ENCODE assay signal across 8 cellular contexts in the genomic region with DNA sequence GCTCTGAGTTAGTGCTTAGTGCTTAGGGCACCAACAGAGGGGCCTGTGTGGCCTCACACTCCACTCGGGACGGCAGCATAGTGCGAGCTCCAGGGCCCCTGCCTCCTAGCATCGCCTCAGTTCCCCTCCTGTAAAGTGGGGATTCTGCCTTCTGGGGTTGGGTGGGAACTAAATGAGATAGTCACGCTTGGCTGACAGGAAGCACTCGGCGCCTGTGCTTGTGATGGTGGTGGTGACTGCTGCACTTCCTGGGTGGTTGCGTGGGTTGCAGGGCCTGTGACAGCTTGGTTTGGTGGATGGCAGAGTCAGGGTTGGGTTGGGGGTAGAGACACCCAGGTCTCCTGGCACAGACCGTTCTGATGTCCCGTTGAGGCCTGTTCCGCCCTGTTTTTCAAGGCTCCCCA. TPM values are rescaled to one million over a fixed set of nuclear protein-coding genes. Genes with fewer than 3 reads are reported as not detected.
A peak's percentile ranks its signal among the peaks of the same experiment; 100 is the strongest.
DNase-seq lines count a peak whose midpoint lies in the region; ATAC-seq and TF ChIP-seq lines count a peak whose summit lies in the region.

No MANE protein-coding gene starts in this region.

- H3K4me3 ChIP-seq in DOHH2 (ENCODE audit: low read length) (no peak overlapping the region), trophoblast cell (ENCODE audit: low read depth, low read length) (no peak overlapping the region)

- peaks cover 31% of the 10 kb centered on the region for H3K4me1 ChIP-seq in DOHH2 (ENCODE audit: control insufficient read depth, low read length)
- H3K4me1 ChIP-seq in trophoblast cell (ENCODE audit: control insufficient read depth in 1 of 2, insufficient read depth in 2 of 2, low read length in 2 of 2): peaks cover 6% of the 10 kb centered on the region in 2 experiments

- H3K9ac ChIP-seq in trophoblast cell (ENCODE audit: low read length): no peak overlapping the region

- peak overlapping the region; percentile 4 for H3K4ac ChIP-seq in trophoblast cell (ENCODE audit: low read depth, low read length)

- DNase-seq in activated T-cell treated with anti-CD3 and anti-CD28 coated beads for 48 hours (ENCODE audit: low read depth) (peak; percentile 77), trophoblast cell (no peak), NCI-H187 treated with DMSO at 0.1 percent for 48 hours (lab: John Stamatoyannopoulos, UW) (no peak), medulla oblongata (ENCODE audit: extremely low spot score) (no peak), NCI-H1417 (lab: John Stamatoyannopoulos, UW) (no peak), HPDE6-E6E7 (ENCODE audit: extremely low spot score) (no peak)

- no peak overlapping the region for H2BK5ac ChIP-seq in trophoblast cell (ENCODE audit: low read depth, low read length, poor library complexity)

- no peak overlapping the region for H2AFZ ChIP-seq in trophoblast cell (ENCODE audit: insufficient read depth, low read length, poor library complexity)

- no CpG with 5 or more reads among the region's 11 CpGs for WGBS in trophoblast cell (ENCODE audit: extremely low coverage, insufficient coverage, insufficient read length)

- no peak overlapping the region for H4K12ac ChIP-seq in trophoblast cell (ENCODE audit: low read depth, low read length)

- ATAC-seq in HG03045 (IDR thresholded peaks at IDR 0.05; ENCODE audit: unreplicated experiment): peak; percentile 41

- H2BK120ac ChIP-seq in trophoblast cell (ENCODE audit: insufficient read depth, low read length, poor library complexity): no peak overlapping the region

- no peaks in the 10 kb centered on the region for H3K79me2 ChIP-seq in DOHH2 (ENCODE audit: control insufficient read depth, low read length)
- H3K79me2 ChIP-seq in trophoblast cell (ENCODE audit: control insufficient read depth, insufficient read depth, low read length, poor library complexity): peaks cover 1% of the 10 kb centered on the region

- H3K36me3 ChIP-seq in DOHH2 (ENCODE audit: control insufficient read depth, low read length) (no peaks in the 10 kb centered on the region), trophoblast cell (ENCODE audit: control insufficient read depth in 1 of 2, insufficient read depth in 2 of 2, low read length in 2 of 2) (peaks cover 29 to 30% of the 10 kb centered on the region in 2 experiments)

- no peak overlapping the region for H2BK12ac ChIP-seq in trophoblast cell (ENCODE audit: low read length)

- H3K4me2 ChIP-seq in DOHH2 (ENCODE audit: low read length): peak overlapping the region; percentile 51
- no peak overlapping the region for H3K4me2 ChIP-seq in trophoblast cell (ENCODE audit: low read length)

- peak overlapping the region; percentile 22 for H3K18ac ChIP-seq in trophoblast cell (ENCODE audit: low read length)

- H3K9me2 ChIP-seq in DOHH2 (replicated peaks; ENCODE audit: control insufficient read depth, low read length): no peaks in the 10 kb centered on the region

- no peak overlapping the region for H4K91ac ChIP-seq in trophoblast cell (ENCODE audit: low read depth, low read length)

- no peaks in the 10 kb centered on the region for H3K9me3 ChIP-seq in DOHH2 (ENCODE audit: control insufficient read depth, insufficient read depth, low read length)
- no peaks in the 10 kb centered on the region for H3K9me3 ChIP-seq in trophoblast cell (ENCODE audit: insufficient read depth, low read depth, low read length)

- no peak overlapping the region for H3K14ac ChIP-seq in trophoblast cell (ENCODE audit: low read length)

- H2AK5ac ChIP-seq in trophoblast cell (ENCODE audit: low read length): no peak overlapping the region

- no peak overlapping the region for H4K8ac ChIP-seq in trophoblast cell (ENCODE audit: low read depth, low read length)

- H3K27me3 ChIP-seq in DOHH2 (ENCODE audit: control insufficient read depth, low read length) (no peaks in the 10 kb centered on the region), trophoblast cell (ENCODE audit: insufficient read depth, low read length) (no peaks in the 10 kb centered on the region)

- TF ChIP-seq CTCF in DOHH2 (IDR thresholded peaks at IDR 0.05; ENCODE audit: low read depth, low read length, poor library complexity, severe bottlenecking): no peak

- 0 out of 2 replicates have a peak, but pooled peaks cover 3% of the 10 kb centered on the region for H3F3A ChIP-seq in DOHH2 (ENCODE audit: control insufficient read depth, insufficient read depth)

- no peak overlapping the region for H3K23ac ChIP-seq in trophoblast cell (ENCODE audit: low read length)

- no peaks in the 10 kb centered on the region for H4K20me1 ChIP-seq in DOHH2 (ENCODE audit: control insufficient read depth, insufficient read depth, low read depth, low read length)

- H3K27ac ChIP-seq in DOHH2 (ENCODE audit: low read depth, low read length): no peak overlapping the region
- no peak overlapping the region for H3K27ac ChIP-seq in trophoblast cell (ENCODE audit: low read depth, low read length)

- peaks cover 6% of the 10 kb centered on the region for H3K79me1 ChIP-seq in trophoblast cell (ENCODE audit: low read length)

RNA-seq across cellular contexts. Expression of a gene that starts 7.7 kb away (rescaled TPM):
- 37.2 and 41.2 TPM in 2 replicates for polyA plus RNA-seq in trophoblast cell (2013)

RNA-seq across cellular contexts. Expression of a gene that starts 42.1 kb away (rescaled TPM):
- polyA plus RNA-seq in trophoblast cell (2013): 17.9 and 18.2 TPM in 2 replicates
